In genomic region chr3:168517514-168518071, GRCh38 we compare ENCODE assay signal across 12 cellular contexts.
DNase-seq lines count a peak whose midpoint lies in the region; ATAC-seq and TF ChIP-seq lines count a peak whose summit lies in the region.
"Had no signal": no experiment of that assay in that cellular context is flagged by ENCODE, and none has a peak within 500 bp of the region (broad histone marks: within the 10 kb centered on the region; RNA-seq: fewer than 3 reads in every experiment).

No MANE protein-coding gene starts in this region.

- POLR2A ChIA-PET in WTC11 (lab: Charles Lee): no interaction called here

- H3K9me3 Mint-ChIP-seq in WTC11 (no peaks in the 10 kb centered on the region), progenitor cell of endocrine pancreas (ENCODE audit: low read depth) (no peaks in the 10 kb centered on the region)

- CTCF ChIA-PET in WTC11 (lab: Charles Lee): interaction anchor here (0.5 to 1.4 kb wide), 3 partner anchors 61 to 1045 kb away, joined by 3 to 8 read pairs (median 3); no protein-coding TSS in a partner anchor

- TF ChIP-seq CTCF in WTC11 (IDR thresholded peaks at IDR 0.05) (no peak), progenitor cell of endocrine pancreas (IDR thresholded peaks at IDR 0.05; ENCODE audit: unreplicated experiment) (no peak)

- 0 out of 2 replicates have a peak overlapping the region, but pooled peaks have one; percentile 25 for H3K27ac Mint-ChIP-seq in WTC11
- H3K27ac Mint-ChIP-seq in progenitor cell of endocrine pancreas: peak overlapping the region; percentile 6

- H3K4me3 Mint-ChIP-seq in WTC11 (no peak overlapping the region), progenitor cell of endocrine pancreas (ENCODE audit: low read depth) (no peak overlapping the region)

- no peaks in the 10 kb centered on the region for H3K27me3 Mint-ChIP-seq in WTC11 (ENCODE audit: low read depth)
- no peaks in the 10 kb centered on the region for H3K27me3 Mint-ChIP-seq in progenitor cell of endocrine pancreas

- H3K36me3 Mint-ChIP-seq in WTC11: no peaks in the 10 kb centered on the region
- peaks cover 3% of the 10 kb centered on the region for H3K36me3 Mint-ChIP-seq in progenitor cell of endocrine pancreas (ENCODE audit: insufficient read depth)

- DNase-seq in NCI-H510A treated with DMSO at 0.1 percent for 48 hours (lab: John Stamatoyannopoulos, UW) (peak; percentile 15), NCI-H510A (lab: John Stamatoyannopoulos, UW) (no peak), WTC11 (ENCODE audit: low spot score) (no peak), progenitor cell of endocrine pancreas (ENCODE audit: low spot score, unreplicated experiment) (no peak), hippocampal formation (lab: John Stamatoyannopoulos, UW) (no peak)
- DNase-seq in activated CD8-positive, alpha-beta memory T cell treated with anti-CD3 and anti-CD28 coated beads, Interleukin-2, amount 50 U/mL, for 48 hours: no peak
- DNase-seq in activated naive CD4-positive, alpha-beta T cell treated with Interleukin-2 at 50 U/mL for 16 hours: no peak
- DNase-seq: central memory CD4-positive, alpha-beta T cell; foreskin melanocyte; sigmoid colon; T1000 had no signal

- ATAC-seq in HG02885 (IDR thresholded peaks at IDR 0.05; ENCODE audit: poor library complexity, unreplicated experiment): peak; percentile 56
- ATAC-seq in WTC11: peak; percentile 42

- peaks cover 70% of the 10 kb centered on the region for H3K4me1 Mint-ChIP-seq in WTC11
- H3K4me1 Mint-ChIP-seq in progenitor cell of endocrine pancreas (ENCODE audit: low read depth): peaks cover 8% of the 10 kb centered on the region

TF ChIP-seq in WTC11, 78 proteins besides CTCF, POLR2A, EP300 and RAD21:
- no peak for TF ChIP-seq ETV6 (CRISPR knock-in tag; IDR thresholded peaks at IDR 0.05)
- 0 out of 2 replicates have a peak, but pooled peaks have one; percentile 33 for TF ChIP-seq ZBTB21 (CRISPR knock-in tag; IDR thresholded peaks at IDR 0.05; ENCODE audit: borderline replicate concordance)
TF ChIP-seq in WTC11: peak in this region for 1.
